Comparison of ENCODE assay signal across 1 cellular context in the genomic region with DNA sequence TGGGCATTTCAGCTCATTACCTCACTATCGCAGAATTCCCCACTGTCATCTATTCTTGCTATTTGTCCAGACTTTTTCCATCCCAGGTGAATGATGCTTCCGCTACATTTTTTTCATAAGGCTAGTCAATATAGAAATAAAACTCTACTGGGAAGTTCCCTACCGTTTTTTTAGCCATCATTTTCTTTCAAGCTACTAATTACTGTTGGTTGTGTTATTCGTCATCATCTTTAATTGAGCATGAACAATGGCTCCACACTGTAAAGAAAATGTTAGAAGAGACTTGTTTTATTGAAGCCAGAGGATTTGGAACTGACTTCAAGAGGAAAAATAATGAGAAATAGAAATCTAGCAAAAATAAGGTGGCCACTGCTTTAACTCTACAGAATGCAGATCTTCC.
TF ChIP-seq lines count a peak whose summit lies in the region.

No MANE protein-coding gene starts in this region.

TF ChIP-seq in GM12878, 131 proteins besides CTCF, POLR2A, EP300 and RAD21 (continued from another document and continues in another):
- TF ChIP-seq ZBTB4 (CRISPR knock-in tag; IDR thresholded peaks at IDR 0.05) (no peak), IRF4 (IDR thresholded peaks at IDR 0.05; ENCODE audit: low read depth, low read length) (no peak), CHD2 (IDR thresholded peaks at IDR 0.05; ENCODE audit: borderline replicate concordance, low read depth, low read length) (no peak), NBN (IDR thresholded peaks at IDR 0.05) (no peak), ZNF384 (IDR thresholded peaks at IDR 0.05; ENCODE audit: borderline replicate concordance, low read depth, low read length) (peak; percentile 51), POU2F2 (IDR thresholded peaks at IDR 0.05; ENCODE audit: borderline replicate concordance, low read depth, low read length) (no peak), ZNF207 (IDR thresholded peaks at IDR 0.05; ENCODE audit: borderline replicate concordance) (no peak), JUNB (IDR thresholded peaks at IDR 0.05) (peak; percentile 26; the same call in 1 of the 2 replicates), NR2C1 (IDR thresholded peaks at IDR 0.05) (no peak), PRDM15 (CRISPR knock-in tag; IDR thresholded peaks at IDR 0.05) (no peak), SREBF1 (IDR thresholded peaks at IDR 0.05; ENCODE audit: low read length) (no peak), EED (IDR thresholded peaks at IDR 0.05; ENCODE audit: low read depth) (no peak), WRNIP1 (IDR thresholded peaks at IDR 0.05; ENCODE audit: borderline replicate concordance, low read depth, low read length) (no peak), PAX8 (IDR thresholded peaks at IDR 0.05) (no peak), ETV6 (conservative IDR thresholded peaks at IDR 0.05 in 1 of 2, IDR thresholded peaks at IDR 0.05 in 1 of 2; ENCODE audit: borderline replicate concordance in 1 of 2, low read depth in 1 of 2) (no peak), RAD51 (IDR thresholded peaks at IDR 0.05) (no peak), SREBF2 (IDR thresholded peaks at IDR 0.05; ENCODE audit: low read length) (no peak), BHLHE40 (IDR thresholded peaks at IDR 0.05; ENCODE audit: borderline replicate concordance in 1 of 2, low read depth in 2 of 2, low read length in 1 of 2) (no peak), IRF3 (IDR thresholded peaks at IDR 0.05) (no peak), ZNF217 (IDR thresholded peaks at IDR 0.05) (peak; percentile 37; the same call in 1 of the 2 replicates), HDAC6 (IDR thresholded peaks at IDR 0.05; ENCODE audit: unreplicated experiment) (no peak), HSF1 (IDR thresholded peaks at IDR 0.05; ENCODE audit: low read depth, low read length) (no peak), CHD1 (IDR thresholded peaks at IDR 0.05; ENCODE audit: low read depth, low read length) (no peak), RFX5 (IDR thresholded peaks at IDR 0.05; ENCODE audit: low read depth, low read length) (no peak), YBX1 (IDR thresholded peaks at IDR 0.05) (no peak), NFYA (IDR thresholded peaks at IDR 0.05; ENCODE audit: borderline replicate concordance, low read depth, low read length) (no peak), SMARCA5 (IDR thresholded peaks at IDR 0.05) (no peak), BRCA1 (IDR thresholded peaks at IDR 0.05; ENCODE audit: low read depth, low read length) (no peak), TAF1 (IDR thresholded peaks at IDR 0.05; ENCODE audit: borderline replicate concordance, low read depth, low read length) (no peak), CREM (IDR thresholded peaks at IDR 0.05; ENCODE audit: low read depth) (no peak), EZH2 (IDR thresholded peaks at IDR 0.05; ENCODE audit: borderline replicate concordance, control insufficient read depth, low read depth, low read length) (no peak)
- TF ChIP-seq, protein P1, sequence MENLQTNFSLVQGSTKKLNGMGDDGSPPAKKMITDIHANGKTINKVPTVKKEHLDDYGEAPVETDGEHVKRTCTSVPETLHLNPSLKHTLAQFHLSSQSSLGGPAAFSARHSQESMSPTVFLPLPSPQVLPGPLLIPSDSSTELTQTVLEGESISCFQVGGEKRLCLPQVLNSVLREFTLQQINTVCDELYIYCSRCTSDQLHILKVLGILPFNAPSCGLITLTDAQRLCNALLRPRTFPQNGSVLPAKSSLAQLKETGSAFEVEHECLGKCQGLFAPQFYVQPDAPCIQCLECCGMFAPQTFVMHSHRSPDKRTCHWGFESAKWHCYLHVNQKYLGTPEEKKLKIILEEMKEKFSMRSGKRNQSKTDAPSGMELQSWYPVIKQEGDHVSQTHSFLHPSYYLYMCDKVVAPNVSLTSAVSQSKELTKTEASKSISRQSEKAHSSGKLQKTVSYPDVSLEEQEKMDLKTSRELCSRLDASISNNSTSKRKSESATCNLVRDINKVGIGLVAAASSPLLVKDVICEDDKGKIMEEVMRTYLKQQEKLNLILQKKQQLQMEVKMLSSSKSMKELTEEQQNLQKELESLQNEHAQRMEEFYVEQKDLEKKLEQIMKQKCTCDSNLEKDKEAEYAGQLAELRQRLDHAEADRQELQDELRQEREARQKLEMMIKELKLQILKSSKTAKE (IDR thresholded peaks at IDR 0.05; ENCODE audit: low read depth, poor library complexity, severe bottlenecking): no peak
- TF ChIP-seq, protein P2, sequence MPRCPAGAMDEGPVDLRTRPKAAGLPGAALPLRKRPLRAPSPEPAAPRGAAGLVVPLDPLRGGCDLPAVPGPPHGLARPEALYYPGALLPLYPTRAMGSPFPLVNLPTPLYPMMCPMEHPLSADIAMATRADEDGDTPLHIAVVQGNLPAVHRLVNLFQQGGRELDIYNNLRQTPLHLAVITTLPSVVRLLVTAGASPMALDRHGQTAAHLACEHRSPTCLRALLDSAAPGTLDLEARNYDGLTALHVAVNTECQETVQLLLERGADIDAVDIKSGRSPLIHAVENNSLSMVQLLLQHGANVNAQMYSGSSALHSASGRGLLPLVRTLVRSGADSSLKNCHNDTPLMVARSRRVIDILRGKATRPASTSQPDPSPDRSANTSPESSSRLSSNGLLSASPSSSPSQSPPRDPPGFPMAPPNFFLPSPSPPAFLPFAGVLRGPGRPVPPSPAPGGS (IDR thresholded peaks at IDR 0.05; ENCODE audit: borderline replicate concordance, insufficient read depth, low read depth, low read length, poor library complexity, severe bottlenecking): no peak
- TF ChIP-seq, protein P3, sequence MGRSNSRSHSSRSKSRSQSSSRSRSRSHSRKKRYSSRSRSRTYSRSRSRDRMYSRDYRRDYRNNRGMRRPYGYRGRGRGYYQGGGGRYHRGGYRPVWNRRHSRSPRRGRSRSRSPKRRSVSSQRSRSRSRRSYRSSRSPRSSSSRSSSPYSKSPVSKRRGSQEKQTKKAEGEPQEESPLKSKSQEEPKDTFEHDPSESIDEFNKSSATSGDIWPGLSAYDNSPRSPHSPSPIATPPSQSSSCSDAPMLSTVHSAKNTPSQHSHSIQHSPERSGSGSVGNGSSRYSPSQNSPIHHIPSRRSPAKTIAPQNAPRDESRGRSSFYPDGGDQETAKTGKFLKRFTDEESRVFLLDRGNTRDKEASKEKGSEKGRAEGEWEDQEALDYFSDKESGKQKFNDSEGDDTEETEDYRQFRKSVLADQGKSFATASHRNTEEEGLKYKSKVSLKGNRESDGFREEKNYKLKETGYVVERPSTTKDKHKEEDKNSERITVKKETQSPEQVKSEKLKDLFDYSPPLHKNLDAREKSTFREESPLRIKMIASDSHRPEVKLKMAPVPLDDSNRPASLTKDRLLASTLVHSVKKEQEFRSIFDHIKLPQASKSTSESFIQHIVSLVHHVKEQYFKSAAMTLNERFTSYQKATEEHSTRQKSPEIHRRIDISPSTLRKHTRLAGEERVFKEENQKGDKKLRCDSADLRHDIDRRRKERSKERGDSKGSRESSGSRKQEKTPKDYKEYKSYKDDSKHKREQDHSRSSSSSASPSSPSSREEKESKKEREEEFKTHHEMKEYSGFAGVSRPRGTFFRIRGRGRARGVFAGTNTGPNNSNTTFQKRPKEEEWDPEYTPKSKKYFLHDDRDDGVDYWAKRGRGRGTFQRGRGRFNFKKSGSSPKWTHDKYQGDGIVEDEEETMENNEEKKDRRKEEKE (IDR thresholded peaks at IDR 0.05): no peak
- TF ChIP-seq, protein P4, sequence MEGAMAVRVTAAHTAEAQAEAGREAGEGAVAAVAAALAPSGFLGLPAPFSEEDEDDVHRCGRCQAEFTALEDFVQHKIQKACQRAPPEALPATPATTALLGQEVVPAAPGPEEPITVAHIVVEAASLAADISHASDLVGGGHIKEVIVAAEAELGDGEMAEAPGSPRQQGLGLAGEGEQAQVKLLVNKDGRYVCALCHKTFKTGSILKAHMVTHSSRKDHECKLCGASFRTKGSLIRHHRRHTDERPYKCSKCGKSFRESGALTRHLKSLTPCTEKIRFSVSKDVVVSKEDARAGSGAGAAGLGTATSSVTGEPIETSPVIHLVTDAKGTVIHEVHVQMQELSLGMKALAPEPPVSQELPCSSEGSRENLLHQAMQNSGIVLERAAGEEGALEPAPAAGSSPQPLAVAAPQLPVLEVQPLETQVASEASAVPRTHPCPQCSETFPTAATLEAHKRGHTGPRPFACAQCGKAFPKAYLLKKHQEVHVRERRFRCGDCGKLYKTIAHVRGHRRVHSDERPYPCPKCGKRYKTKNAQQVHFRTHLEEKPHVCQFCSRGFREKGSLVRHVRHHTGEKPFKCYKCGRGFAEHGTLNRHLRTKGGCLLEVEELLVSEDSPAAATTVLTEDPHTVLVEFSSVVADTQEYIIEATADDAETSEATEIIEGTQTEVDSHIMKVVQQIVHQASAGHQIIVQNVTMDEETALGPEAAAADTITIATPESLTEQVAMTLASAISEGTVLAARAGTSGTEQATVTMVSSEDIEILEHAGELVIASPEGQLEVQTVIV (IDR thresholded peaks at IDR 0.05; ENCODE audit: borderline replicate concordance, partially characterized antibody): no peak
